21 cellular contexts compared by ENCODE assay signal in genomic region chr1:245322673-245323072, GRCh38.
DNase-seq lines count a peak whose midpoint lies in the region; ATAC-seq, FAIRE-seq and TF ChIP-seq lines count a peak whose summit lies in the region.
"Had no signal": no experiment of that assay in that cellular context is flagged by ENCODE, and none has a peak within 500 bp of the region (broad histone marks: within the 10 kb centered on the region; RNA-seq: fewer than 3 reads in every experiment).

No MANE protein-coding gene starts in this region.

- H3K27me3 Mint-ChIP-seq in naive thymus-derived CD4-positive, alpha-beta T cell = peaks cover 0 to 11% (median 9%) of the 10 kb centered on the region in 5 donors

- no peaks in the 10 kb centered on the region for H3K9me2 ChIP-seq in GM23248 (ENCODE audit: insufficient read depth)

- H3K4me1 ChIP-seq in GM23248 (ENCODE audit: insufficient read depth) (peaks cover 9% of the 10 kb centered on the region), spleen (no peaks in the 10 kb centered on the region)
- H3K4me1 ChIP-seq in naive thymus-derived CD4-positive, alpha-beta T cell (ENCODE audit: control insufficient read depth in 2 of 2, insufficient read depth in 2 of 2, low read length in 2 of 2) = no peaks in the 10 kb centered on the region
- H3K4me1 ChIP-seq: Peyer's patch had no signal

- H3K36me3 ChIP-seq in GM23248 (ENCODE audit: low read depth) (no peaks in the 10 kb centered on the region), bronchial epithelial cell (ENCODE audit: control insufficient read depth, insufficient read depth, low read length) (no peaks in the 10 kb centered on the region), spleen (no peaks in the 10 kb centered on the region)
- H3K36me3 ChIP-seq in naive thymus-derived CD4-positive, alpha-beta T cell (ENCODE audit: control insufficient read depth in 2 of 3, insufficient read depth in 3 of 3, low read length in 3 of 3) = no peaks in the 10 kb centered on the region
- H3K36me3 ChIP-seq: neural progenitor cell, Peyer's patch had no signal

- no peak for ATAC-seq in HG03457 (IDR thresholded peaks at IDR 0.05; ENCODE audit: unreplicated experiment)
- ATAC-seq in naive thymus-derived CD4-positive, alpha-beta T cell = no peak
- ATAC-seq: activated T-cell treated with anti-CD3 and anti-CD28 coated beads, Interleukin-2, amount 50 U/mL, for 72 hours; stimulated activated effector memory CD8-positive, alpha-beta T cell treated with anti-CD3 and anti-CD28 coated beads, Interleukin-12 subunit alpha, Interleukin-12 subunit beta, amount 100 ng/mL, for 72 hours had no signal

- no peak overlapping the region for H3K9ac ChIP-seq in GM23248
- H3K9ac ChIP-seq: neural progenitor cell had no signal

- no peaks in the 10 kb centered on the region for H3K27me3 ChIP-seq in GM23248 (replicated peaks; ENCODE audit: insufficient read depth)
- no peaks in the 10 kb centered on the region for H3K27me3 ChIP-seq in bronchial epithelial cell (ENCODE audit: control insufficient read depth, insufficient read depth, low read length)
- H3K27me3 ChIP-seq in spleen (replicated peaks in 1 of 7) = peaks cover 0 to 5% (median 0%) of the 10 kb centered on the region in 7 donors
- no peaks in the 10 kb centered on the region for H3K27me3 ChIP-seq in naive thymus-derived CD4-positive, alpha-beta T cell (ENCODE audit: control insufficient read depth in 2 of 2, insufficient read depth in 2 of 2, low read length in 2 of 2)
- H3K27me3 ChIP-seq: neural progenitor cell, Peyer's patch had no signal

- no peak for FAIRE-seq in bronchial epithelial cell (lab: Jason Lieb, UNC)
- FAIRE-seq: H1, keratinocyte had no signal

- TF ChIP-seq CTCF in bronchial epithelial cell (IDR thresholded peaks at IDR 0.05; ENCODE audit: insufficient read depth, low read length, severe bottlenecking) = peak; percentile 18
- TF ChIP-seq CTCF in spleen (IDR thresholded peaks at IDR 0.05 in 8 of 11, conservative IDR thresholded peaks at IDR 0.05 in 3 of 11) = no peak

- TF ChIP-seq POLR2A in spleen (IDR thresholded peaks at IDR 0.05) = no peak

- no peak overlapping the region for H3K4me3 Mint-ChIP-seq in naive thymus-derived CD4-positive, alpha-beta T cell
- H3K4me3 Mint-ChIP-seq: activated CD4-positive, alpha-beta memory T cell treated with anti-CD3 and anti-CD28 coated beads, Interleukin-2, amount 10 ng/mL, durations not matched to agents 7 days and 5 days; activated naive CD8-positive, alpha-beta T cell treated with anti-CD3 and anti-CD28 coated beads, Interleukin-2, amount 10 ng/mL, durations not matched to agents 7 days and 5 days; activated T-cell treated with anti-CD3 and anti-CD28 coated beads, Interleukin-2, amount 50 U/mL, for 72 hours; neural progenitor cell; stimulated activated effector memory CD8-positive, alpha-beta T cell treated with anti-CD3 and anti-CD28 coated beads, Interleukin-12 subunit alpha, Interleukin-12 subunit beta, amount 100 ng/mL, for 72 hours had no signal

- H3K4me3 ChIP-seq in GM23248 (no peak overlapping the region), bronchial epithelial cell (ENCODE audit: low read depth, low read length) (no peak overlapping the region), spleen (no peak overlapping the region)
- H3K4me3 ChIP-seq in naive thymus-derived CD4-positive, alpha-beta T cell (ENCODE audit: low read length) = no peak overlapping the region
- H3K4me3 ChIP-seq: neural progenitor cell, Peyer's patch had no signal

- in situ Hi-C loops in GM23248 (cut with MboI) = no loop called here
- in situ Hi-C loops in G401 (cut with HindIII; ENCODE audit: low sequenced_read_pairs) = no loop called here

- no peak overlapping the region for H2AFZ ChIP-seq in GM23248
- H2AFZ ChIP-seq: neural progenitor cell had no signal

- peak; percentile 49 for DNase-seq in AG08395 (ENCODE audit: low spot score)
- peak; percentile 54 for DNase-seq in GM23248
- peak; percentile 32 for DNase-seq in RKO (ENCODE audit: low spot score)
- peak; percentile 71 for DNase-seq in bronchial epithelial cell (ENCODE audit: low read depth)
- no peak for DNase-seq in G401 (ENCODE audit: low spot score)
- DNase-seq in spleen = no peak
- no peak for DNase-seq in naive thymus-derived CD4-positive, alpha-beta T cell
- DNase-seq: activated CD4-positive, alpha-beta memory T cell treated with anti-CD3 and anti-CD28 coated beads, Interleukin-2, amount 10 ng/mL, durations not matched to agents 7 days and 5 days; activated naive CD8-positive, alpha-beta T cell treated with anti-CD3 and anti-CD28 coated beads, Interleukin-2, amount 10 ng/mL, durations not matched to agents 7 days and 5 days; activated T-cell treated with anti-CD3 and anti-CD28 coated beads, Interleukin-2, amount 50 U/mL, for 72 hours; caudate nucleus; effector CD4-positive, alpha-beta T cell; mesenchymal stem cell; NCI-H524 treated with DMSO at 0.1 percent for 48 hours; Peyer's patch; SW 1271 had no signal

- no peak overlapping the region for H3K27ac ChIP-seq in GM23248
- H3K27ac ChIP-seq in spleen = no peak overlapping the region
- no peak overlapping the region for H3K27ac ChIP-seq in naive thymus-derived CD4-positive, alpha-beta T cell (ENCODE audit: low read depth, low read length)
- H3K27ac ChIP-seq: neural progenitor cell, Peyer's patch had no signal

- H3K4me1 Mint-ChIP-seq in naive thymus-derived CD4-positive, alpha-beta T cell = no peaks in the 10 kb centered on the region
- H3K4me1 Mint-ChIP-seq: activated CD4-positive, alpha-beta memory T cell treated with anti-CD3 and anti-CD28 coated beads, Interleukin-2, amount 10 ng/mL, durations not matched to agents 7 days and 5 days; activated naive CD8-positive, alpha-beta T cell treated with anti-CD3 and anti-CD28 coated beads, Interleukin-2, amount 10 ng/mL, durations not matched to agents 7 days and 5 days; stimulated activated effector memory CD8-positive, alpha-beta T cell treated with anti-CD3 and anti-CD28 coated beads, Interleukin-12 subunit alpha, Interleukin-12 subunit beta, amount 100 ng/mL, for 72 hours had no signal

- no peaks in the 10 kb centered on the region for H3F3A ChIP-seq in GM23248 (ENCODE audit: insufficient read depth)

- H3K36me3 Mint-ChIP-seq in naive thymus-derived CD4-positive, alpha-beta T cell = no peaks in the 10 kb centered on the region
- H3K36me3 Mint-ChIP-seq: activated naive CD8-positive, alpha-beta T cell treated with anti-CD3 and anti-CD28 coated beads, Interleukin-2, amount 10 ng/mL, durations not matched to agents 7 days and 5 days; neural progenitor cell; stimulated activated effector memory CD8-positive, alpha-beta T cell treated with anti-CD3 and anti-CD28 coated beads, Interleukin-12 subunit alpha, Interleukin-12 subunit beta, amount 100 ng/mL, for 72 hours had no signal

- H3K79me2 ChIP-seq in GM23248 (ENCODE audit: insufficient read depth) = no peaks in the 10 kb centered on the region

- H4K20me1 ChIP-seq in GM23248 (ENCODE audit: insufficient read depth) = no peaks in the 10 kb centered on the region

- H3K27ac Mint-ChIP-seq in naive thymus-derived CD4-positive, alpha-beta T cell = no peak overlapping the region
- H3K27ac Mint-ChIP-seq: activated CD4-positive, alpha-beta memory T cell treated with anti-CD3 and anti-CD28 coated beads, Interleukin-2, amount 10 ng/mL, durations not matched to agents 7 days and 5 days; activated T-cell treated with anti-CD3 and anti-CD28 coated beads, Interleukin-2, amount 50 U/mL, for 72 hours; neural progenitor cell; stimulated activated effector memory CD8-positive, alpha-beta T cell treated with anti-CD3 and anti-CD28 coated beads, Interleukin-12 subunit alpha, Interleukin-12 subunit beta, amount 100 ng/mL, for 72 hours had no signal

- H3K4me2 ChIP-seq in GM23248 (ENCODE audit: unreplicated experiment) = no peak overlapping the region
- H3K4me2 ChIP-seq: neural progenitor cell had no signal

- H3K9me3 ChIP-seq in GM23248 (ENCODE audit: low read depth) (no peaks in the 10 kb centered on the region), spleen (no peaks in the 10 kb centered on the region)
- no peaks in the 10 kb centered on the region for H3K9me3 ChIP-seq in naive thymus-derived CD4-positive, alpha-beta T cell (ENCODE audit: control insufficient read depth in 2 of 3, low read length in 3 of 3)
- H3K9me3 ChIP-seq: Peyer's patch had no signal

- WGBS in GM23248 (ENCODE audit: low coverage in 1 of 2, low lambda C conversion rate in 2 of 2, missing lambda C conversion rate in 2 of 2), 2 experiments = 43 to 46% methylated on average over 4 of the region's 4 CpGs
- WGBS in spleen, 5 donors = 72 to 77% (median 76%) methylated on average over 4 of the region's 4 CpGs

- CTCF ChIA-PET in naive thymus-derived CD4-positive, alpha-beta T cell (lab: Charles Lee) = no interaction called here

- intact Hi-C loops in spleen (cut with DNase I; ENCODE audit: low total_unique reads) = no loop called here
- intact Hi-C loops in naive thymus-derived CD4-positive, alpha-beta T cell (cut with micrococcal nuclease) = no loop called here

- POLR2A ChIA-PET in naive thymus-derived CD4-positive, alpha-beta T cell (lab: Charles Lee) = no interaction called here

- H3K9me3 Mint-ChIP-seq in naive thymus-derived CD4-positive, alpha-beta T cell = peaks cover 0 to 5% (median 0%) of the 10 kb centered on the region in 11 donors
- H3K9me3 Mint-ChIP-seq: activated CD4-positive, alpha-beta memory T cell treated with anti-CD3 and anti-CD28 coated beads, Interleukin-2, amount 10 ng/mL, durations not matched to agents 7 days and 5 days; activated naive CD8-positive, alpha-beta T cell treated with anti-CD3 and anti-CD28 coated beads, Interleukin-2, amount 10 ng/mL, durations not matched to agents 7 days and 5 days; activated T-cell treated with anti-CD3 and anti-CD28 coated beads, Interleukin-2, amount 50 U/mL, for 72 hours; neural progenitor cell; stimulated activated effector memory CD8-positive, alpha-beta T cell treated with anti-CD3 and anti-CD28 coated beads, Interleukin-12 subunit alpha, Interleukin-12 subunit beta, amount 100 ng/mL, for 72 hours had no signal

Comparison
In these comparisons a context has a peak if more than half of its experiments do, and no peak if none do; other contexts are left out.
1. DNase-seq: peak in AG08395 (single experiment), GM23248 (single experiment), RKO (single experiment) and bronchial epithelial cell (single experiment); none in G401 (single experiment), spleen (single experiment) and naive thymus-derived CD4-positive, alpha-beta T cell (0 of 9).